8 cellular contexts compared by ENCODE assay signal in genomic region chr19:18021121-18021755, GRCh38. TPM values are rescaled to one million over a fixed set of nuclear protein-coding genes. Genes with fewer than 3 reads are reported as not detected.
A peak's percentile ranks its signal among the peaks of the same experiment; 100 is the strongest.
DNase-seq lines count a peak whose midpoint lies in the region; ATAC-seq and TF ChIP-seq lines count a peak whose summit lies in the region.

No MANE protein-coding gene starts in this region.

- H3K4me1 Mint-ChIP-seq in CD14-positive monocyte (peaks cover 78% of the 10 kb centered on the region), WTC11 (peaks cover 13% of the 10 kb centered on the region)
- peaks cover 68% of the 10 kb centered on the region for H3K4me1 Mint-ChIP-seq in activated T-helper 1 cell treated with anti-CD3 and anti-CD28 coated beads, Interleukin-12 subunit alpha, Interleukin-12 subunit beta, Interleukin-2, Interleukin-4 antibody, amounts not matched to agents 30 ng/mL and 10 ng/mL and 1 ng/mL, durations not matched to agents 14 hours and 24 hours and 36 hours (ENCODE audit: low read depth)

- intact Hi-C loops in CD14-positive monocyte (cut with micrococcal nuclease) (no loop called here), posterior vena cava (cut with DNase I) (no loop called here)
- intact Hi-C loops in activated T-helper 1 cell treated with anti-CD3 and anti-CD28 coated beads, Interleukin-12 subunit alpha, Interleukin-12 subunit beta, Interleukin-2, Interleukin-4 antibody, amounts not matched to agents 30 ng/mL and 10 ng/mL and 1 ng/mL, durations not matched to agents 14 hours and 24 hours and 36 hours (cut with micrococcal nuclease): loop anchor here (1.0 kb wide), 1 partner anchor 13 kb away; the partner anchor contains the start of gene ARRDC2

- POLR2A ChIA-PET in WTC11 (lab: Charles Lee): no interaction called here

- TF ChIP-seq CTCF in CD14-positive monocyte (IDR thresholded peaks at IDR 0.05) (no peak), fibroblast of the aortic adventitia (IDR thresholded peaks at IDR 0.05; ENCODE audit: insufficient read depth, low read length) (no peak), WTC11 (IDR thresholded peaks at IDR 0.05) (no peak)

- CTCF ChIA-PET in WTC11 (lab: Charles Lee): no interaction called here

- H3K27ac Mint-ChIP-seq in CD14-positive monocyte (peak overlapping the region; percentile 94 to 100 (median 97)), WTC11 (no peak overlapping the region)
- H3K27ac Mint-ChIP-seq in activated T-helper 1 cell treated with anti-CD3 and anti-CD28 coated beads, Interleukin-12 subunit alpha, Interleukin-12 subunit beta, Interleukin-2, Interleukin-4 antibody, amounts not matched to agents 30 ng/mL and 10 ng/mL and 1 ng/mL, durations not matched to agents 14 hours and 24 hours and 36 hours: peak overlapping the region; percentile 95

- peaks cover 0 to 10% (median 2%) of the 10 kb centered on the region in 7 donors for H3K9me3 Mint-ChIP-seq in CD14-positive monocyte
- no peaks in the 10 kb centered on the region for H3K9me3 Mint-ChIP-seq in activated T-helper 1 cell treated with anti-CD3 and anti-CD28 coated beads, Interleukin-12 subunit alpha, Interleukin-12 subunit beta, Interleukin-2, Interleukin-4 antibody, amounts not matched to agents 30 ng/mL and 10 ng/mL and 1 ng/mL, durations not matched to agents 14 hours and 24 hours and 36 hours
- 0 out of 2 replicates have a peak, but pooled peaks cover 4% of the 10 kb centered on the region for H3K9me3 Mint-ChIP-seq in WTC11

- peaks cover 0 to 7% of the 10 kb centered on the region in 2 donors for H3K36me3 Mint-ChIP-seq in CD14-positive monocyte
- peaks cover 9% of the 10 kb centered on the region for H3K36me3 Mint-ChIP-seq in activated T-helper 1 cell treated with anti-CD3 and anti-CD28 coated beads, Interleukin-12 subunit alpha, Interleukin-12 subunit beta, Interleukin-2, Interleukin-4 antibody, amounts not matched to agents 30 ng/mL and 10 ng/mL and 1 ng/mL, durations not matched to agents 14 hours and 24 hours and 36 hours (ENCODE audit: low read depth)
- H3K36me3 Mint-ChIP-seq in WTC11: no peaks in the 10 kb centered on the region

- ATAC-seq in WTC11 (no peak), HG02588 (IDR thresholded peaks at IDR 0.05; ENCODE audit: unreplicated experiment) (no peak)

- H3K4me3 Mint-ChIP-seq in CD14-positive monocyte (peak overlapping the region; percentile 70 to 86), WTC11 (no peak overlapping the region)
- H3K4me3 Mint-ChIP-seq in activated T-helper 1 cell treated with anti-CD3 and anti-CD28 coated beads, Interleukin-12 subunit alpha, Interleukin-12 subunit beta, Interleukin-2, Interleukin-4 antibody, amounts not matched to agents 30 ng/mL and 10 ng/mL and 1 ng/mL, durations not matched to agents 14 hours and 24 hours and 36 hours: peak overlapping the region; percentile 75

- H3K27me3 Mint-ChIP-seq in CD14-positive monocyte (ENCODE audit: low read depth in 3 of 3) (peaks cover 0 to 8% (median 4%) of the 10 kb centered on the region in 3 donors), WTC11 (ENCODE audit: low read depth) (no peaks in the 10 kb centered on the region; the same call in 1 of the 2 replicates)
- no peaks in the 10 kb centered on the region for H3K27me3 Mint-ChIP-seq in activated T-helper 1 cell treated with anti-CD3 and anti-CD28 coated beads, Interleukin-12 subunit alpha, Interleukin-12 subunit beta, Interleukin-2, Interleukin-4 antibody, amounts not matched to agents 30 ng/mL and 10 ng/mL and 1 ng/mL, durations not matched to agents 14 hours and 24 hours and 36 hours (ENCODE audit: insufficient read depth)

- DNase-seq in CD14-positive monocyte (ENCODE audit: low spot score) (peak; percentile 95), NCI-H2196 (lab: John Stamatoyannopoulos, UW; ENCODE audit: unreplicated experiment) (peak; percentile 48), fibroblast of the aortic adventitia (ENCODE audit: low read depth) (peak; percentile 84), posterior vena cava (ENCODE audit: low spot score) (peak; percentile 97), NCI-H446 treated with DMSO at 0.1 percent for 48 hours (lab: John Stamatoyannopoulos, UW) (no peak), WTC11 (ENCODE audit: low spot score) (no peak)
- peak; percentile 50 for DNase-seq in activated T-helper 1 cell treated with anti-CD3 and anti-CD28 coated beads, Interleukin-12 subunit alpha, Interleukin-12 subunit beta, Interleukin-2, Interleukin-4 antibody, amounts not matched to agents 30 ng/mL and 10 ng/mL and 1 ng/mL, durations not matched to agents 14 hours and 24 hours and 36 hours (ENCODE audit: low spot score)

- no peak overlapping the region for H3K4me3 ChIP-seq in fibroblast of the aortic adventitia (ENCODE audit: low read depth, low read length)

TF ChIP-seq in WTC11, 78 proteins besides CTCF, POLR2A, EP300 and RAD21:
- TF ChIP-seq TP53 (CRISPR knock-in tag; IDR thresholded peaks at IDR 0.05): no peak
- TF ChIP-seq NFE2L1 (CRISPR knock-in tag; IDR thresholded peaks at IDR 0.05): no peak
- no peak for TF ChIP-seq MAX (CRISPR knock-in tag; IDR thresholded peaks at IDR 0.05)
- no peak for TF ChIP-seq NR3C1 (CRISPR knock-in tag; conservative IDR thresholded peaks at IDR 0.05; ENCODE audit: low read depth)
- TF ChIP-seq CREM (CRISPR knock-in tag; IDR thresholded peaks at IDR 0.05): no peak
- no peak for TF ChIP-seq FOXP4 (CRISPR knock-in tag; IDR thresholded peaks at IDR 0.05)

RNA-seq across cellular contexts. Expression of gene ARRDC2, which starts 13.3 kb away (rescaled TPM):
- polyA plus RNA-seq in CD14-positive monocyte: 10 to 100 TPM; 13.8 to 23.9 TPM
- total RNA-seq in activated T-helper 1 cell treated with anti-CD3 and anti-CD28 coated beads, Interleukin-12 subunit alpha, Interleukin-12 subunit beta, Interleukin-2, Interleukin-4 antibody, amounts not matched to agents 30 ng/mL and 10 ng/mL and 1 ng/mL, durations not matched to agents 14 hours and 24 hours and 36 hours: 45.0 and 46.1 TPM in 2 replicates
- total RNA-seq in fibroblast of the aortic adventitia (ENCODE audit: low replicate concordance) (4.2 and 8.0 TPM in 2 replicates), posterior vena cava (10 to 100 TPM; 21.0 to 25.2 TPM), WTC11 (2021) (9.2 to 9.9 TPM (median 9.8 TPM) in 3 replicates)

RNA-seq across cellular contexts. Expression of gene KCNN1, which starts 54.3 kb away (rescaled TPM):
- polyA plus RNA-seq in CD14-positive monocyte: not detected
- total RNA-seq in activated T-helper 1 cell treated with anti-CD3 and anti-CD28 coated beads, Interleukin-12 subunit alpha, Interleukin-12 subunit beta, Interleukin-2, Interleukin-4 antibody, amounts not matched to agents 30 ng/mL and 10 ng/mL and 1 ng/mL, durations not matched to agents 14 hours and 24 hours and 36 hours: not detected in 2 replicates
- total RNA-seq in fibroblast of the aortic adventitia (ENCODE audit: low replicate concordance) (0.25 TPM in 1 of 2 replicates, not detected in the other), posterior vena cava (under 1 TPM in 1 of 2 donors, not detected in 1; 0.33 TPM), WTC11 (2021) (15.3 to 18.0 TPM (median 17.2 TPM) in 3 replicates)

Comparison
In these comparisons a context has a peak if more than half of its experiments do, and no peak if none do; other contexts are left out.
1. DNase-seq: peak in CD14-positive monocyte (single experiment), NCI-H2196 (single experiment), activated T-helper 1 cell treated with anti-CD3 and anti-CD28 coated beads, Interleukin-12 subunit alpha, Interleukin-12 subunit beta, Interleukin-2, Interleukin-4 antibody, amounts not matched to agents 30 ng/mL and 10 ng/mL and 1 ng/mL, durations not matched to agents 14 hours and 24 hours and 36 hours (single experiment), fibroblast of the aortic adventitia (single experiment) and posterior vena cava (single experiment); none in NCI-H446 treated with DMSO at 0.1 percent for 48 hours (single experiment) and WTC11 (single experiment).
2. RNA of gene KCNN1, which starts 54.3 kb away (total RNA-seq): 15.3 to 18.0 TPM in WTC11; 0.33 TPM in posterior vena cava, not detected in activated T-helper 1 cell treated with anti-CD3 and anti-CD28 coated beads, Interleukin-12 subunit alpha, Interleukin-12 subunit beta, Interleukin-2, Interleukin-4 antibody, amounts not matched to agents 30 ng/mL and 10 ng/mL and 1 ng/mL, durations not matched to agents 14 hours and 24 hours and 36 hours and 0.25 TPM in fibroblast of the aortic adventitia; every median in the first group is over 10 times any median in the second.